In the genomic region with DNA sequence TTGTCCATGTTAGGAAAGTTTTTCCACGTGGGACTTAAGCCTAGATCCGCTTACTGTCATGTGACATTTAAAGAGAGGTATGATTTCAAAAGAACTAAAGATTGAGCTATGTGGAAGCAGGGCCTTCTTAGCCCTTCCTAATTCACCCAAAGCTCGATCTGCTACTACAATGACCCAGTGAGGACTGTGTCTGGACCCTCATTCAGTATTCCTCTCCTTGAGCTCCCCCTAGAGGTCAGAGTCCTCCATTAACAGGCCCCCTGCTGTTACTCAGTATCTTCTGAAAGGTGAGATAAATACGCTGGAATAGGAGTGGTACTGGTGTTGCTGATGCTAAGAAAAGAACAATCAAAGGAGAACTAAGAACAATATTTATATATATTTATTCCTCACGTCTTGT, we compare ENCODE assay signal across 8 cellular contexts.
DNase-seq lines count a peak whose midpoint lies in the region; ATAC-seq and TF ChIP-seq lines count a peak whose summit lies in the region.

No MANE protein-coding gene starts in this region.

- H3K4me3 ChIP-seq in coronary artery = no peak overlapping the region
- no peak overlapping the region for H3K4me3 ChIP-seq in lung

- peak; percentile 58 for TF ChIP-seq CTCF in coronary artery (IDR thresholded peaks at IDR 0.05)
- peak; percentile 43 for TF ChIP-seq CTCF in lung (IDR thresholded peaks at IDR 0.05; ENCODE audit: control extremely low read depth, extremely low read depth)

- DNase-seq in NCI-H2171 treated with DMSO at 0.1 percent for 48 hours (lab: John Stamatoyannopoulos, UW) = peak; percentile 31
- DNase-seq in NCI-H2171 (lab: John Stamatoyannopoulos, UW) = no peak
- no peak for DNase-seq in coronary artery (ENCODE audit: low spot score)
- DNase-seq in lung (ENCODE audit: low spot score) = peak; percentile 52
- DNase-seq in left colon = no peak

- WGBS in lung, 2 donors = 45 to 46% methylated on average over 5 of the region's 5 CpGs

- peaks cover 1 to 2% of the 10 kb centered on the region in 2 donors for H3K4me1 ChIP-seq in lung (ENCODE audit: control insufficient read depth in 2 of 2, insufficient read depth in 2 of 2, low read length in 2 of 2)

- H3K9me3 ChIP-seq in lung (ENCODE audit: control insufficient read depth in 2 of 2, insufficient read depth in 1 of 2, low read length in 1 of 2) = no peaks in the 10 kb centered on the region

- H3K27ac ChIP-seq in coronary artery (no peak overlapping the region), lung (ENCODE audit: low read depth in 1 of 2, low read length in 1 of 2) (no peak overlapping the region)

- H3K36me3 ChIP-seq in lung (ENCODE audit: control insufficient read depth in 2 of 2, insufficient read depth in 2 of 2, low read length in 2 of 2) = no peaks in the 10 kb centered on the region

- ATAC-seq in GM21390 (IDR thresholded peaks at IDR 0.05; ENCODE audit: unreplicated experiment) = peak; percentile 94
- ATAC-seq in HG03558 (IDR thresholded peaks at IDR 0.05; ENCODE audit: extremely low read depth, unreplicated experiment) = peak; percentile 81
- peak; percentile 35 for ATAC-seq in lung (ENCODE audit: insufficient read depth, low FRiP score)
- ATAC-seq in left colon = no peak

- intact Hi-C loops in left colon (cut with DNase I, micrococcal nuclease) = no loop called here

- H3K27me3 ChIP-seq in lung (ENCODE audit: control insufficient read depth, insufficient read depth) = no peaks in the 10 kb centered on the region

TF ChIP-seq in PFSK-1, 5 proteins besides CTCF, POLR2A, EP300 and RAD21:
- TF ChIP-seq SIN3A (IDR thresholded peaks at IDR 0.05; ENCODE audit: borderline replicate concordance, insufficient read depth, low read length) = peak; percentile 43; the same call in 1 of the 2 replicates
- TF ChIP-seq POLR2AphosphoS5 (IDR thresholded peaks at IDR 0.05; ENCODE audit: low read depth, low read length) = no peak

Comparison
In these comparisons a context has a peak if more than half of its experiments do, and no peak if none do; other contexts are left out.
1. DNase-seq: peak in NCI-H2171 treated with DMSO at 0.1 percent for 48 hours (single experiment) and lung (single experiment); none in NCI-H2171 (single experiment), coronary artery (single experiment) and left colon (0 of 2).